8 cellular contexts compared by ENCODE assay signal in the genomic region with DNA sequence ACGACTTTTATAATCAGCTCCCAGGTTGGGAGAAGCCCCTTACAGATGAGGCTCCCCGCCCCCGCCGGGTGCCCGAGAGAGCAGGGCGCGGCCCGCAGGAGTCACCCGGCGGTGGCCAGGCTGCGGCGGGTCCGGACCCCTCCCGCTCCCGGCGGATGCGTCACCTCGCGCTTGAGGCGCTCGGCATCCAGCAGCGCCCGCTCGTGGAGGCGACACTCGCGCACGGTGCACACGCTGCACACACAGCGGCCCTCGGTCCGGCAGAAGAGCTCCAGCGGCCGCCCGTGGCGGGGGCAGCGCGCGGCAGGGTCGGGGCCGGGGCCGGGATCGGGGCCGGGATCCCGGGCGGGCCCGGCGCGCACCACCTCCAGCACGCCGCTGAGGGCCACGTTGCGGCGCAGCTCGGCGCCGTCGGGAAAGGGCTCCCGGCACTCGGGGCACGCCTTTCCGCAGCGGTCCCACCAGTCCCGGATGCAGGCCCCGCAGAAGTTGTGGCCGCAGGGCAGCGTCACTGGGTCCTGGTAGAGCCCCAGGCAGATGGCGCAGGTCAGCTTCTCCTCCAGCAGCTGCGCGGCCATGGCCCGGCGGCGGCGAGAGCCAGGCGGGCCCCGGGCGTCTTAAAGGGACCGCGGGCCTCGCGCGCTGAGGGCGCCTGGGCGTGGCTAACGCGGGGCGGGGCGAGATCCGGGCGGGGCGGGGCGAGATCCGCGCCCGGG. TPM values are rescaled to one million over a fixed set of nuclear protein-coding genes. Genes with fewer than 3 reads are reported as not detected.
DNase-seq lines count a peak whose midpoint lies in the region; ATAC-seq and TF ChIP-seq lines count a peak whose summit lies in the region.

A gene with protein sequence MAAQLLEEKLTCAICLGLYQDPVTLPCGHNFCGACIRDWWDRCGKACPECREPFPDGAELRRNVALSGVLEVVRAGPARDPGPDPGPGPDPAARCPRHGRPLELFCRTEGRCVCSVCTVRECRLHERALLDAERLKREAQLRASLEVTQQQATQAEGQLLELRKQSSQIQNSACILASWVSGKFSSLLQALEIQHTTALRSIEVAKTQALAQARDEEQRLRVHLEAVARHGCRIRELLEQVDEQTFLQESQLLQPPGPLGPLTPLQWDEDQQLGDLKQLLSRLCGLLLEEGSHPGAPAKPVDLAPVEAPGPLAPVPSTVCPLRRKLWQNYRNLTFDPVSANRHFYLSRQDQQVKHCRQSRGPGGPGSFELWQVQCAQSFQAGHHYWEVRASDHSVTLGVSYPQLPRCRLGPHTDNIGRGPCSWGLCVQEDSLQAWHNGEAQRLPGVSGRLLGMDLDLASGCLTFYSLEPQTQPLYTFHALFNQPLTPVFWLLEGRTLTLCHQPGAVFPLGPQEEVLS (minus strand): TSS at position 592 of the 716 bp plus-strand sequence. CDS start 14 bp downstream, at position 578.

- H3K27me3 Mint-ChIP-seq in activated CD8-positive, alpha-beta memory T cell treated with anti-CD3 and anti-CD28 coated beads, Interleukin-2, amount 10 ng/mL, durations not matched to agents 7 days and 5 days: no peaks in the 10 kb centered on the region

- H3K27ac Mint-ChIP-seq in activated CD8-positive, alpha-beta memory T cell treated with anti-CD3 and anti-CD28 coated beads, Interleukin-2, amount 10 ng/mL, durations not matched to agents 7 days and 5 days: peak within 1 kb of the TSS; percentile 84

- in situ Hi-C loops in GM18951 (cut with MboI; ENCODE audit: low sequenced_read_pairs, unreplicated experiment) (no loop called here), endometrial microvascular endothelial cells (cut with HindIII; ENCODE audit: inconsistent ontology term, low pct_unique_long_range_greater_than_20kb, low sequenced_read_pairs) (no loop called here)

- peak; percentile 42 for ATAC-seq in HG03196 (IDR thresholded peaks at IDR 0.05; ENCODE audit: unreplicated experiment)
- peak; percentile 87 for ATAC-seq in activated CD8-positive, alpha-beta memory T cell treated with anti-CD3 and anti-CD28 coated beads, Interleukin-2, amount 10 ng/mL, durations not matched to agents 7 days and 5 days

- H3K36me3 Mint-ChIP-seq in activated CD8-positive, alpha-beta memory T cell treated with anti-CD3 and anti-CD28 coated beads, Interleukin-2, amount 10 ng/mL, durations not matched to agents 7 days and 5 days: peaks cover 6% of the 10 kb centered on the region

- H3K9me3 Mint-ChIP-seq in activated CD8-positive, alpha-beta memory T cell treated with anti-CD3 and anti-CD28 coated beads, Interleukin-2, amount 10 ng/mL, durations not matched to agents 7 days and 5 days (ENCODE audit: low read depth): no peaks in the 10 kb centered on the region

- peaks cover 23% of the 10 kb centered on the region for H3K4me1 Mint-ChIP-seq in activated CD8-positive, alpha-beta memory T cell treated with anti-CD3 and anti-CD28 coated beads, Interleukin-2, amount 10 ng/mL, durations not matched to agents 7 days and 5 days

- peak; percentile 94 for DNase-seq in AG20443 (ENCODE audit: low spot score)
- peak; percentile 68 for DNase-seq in NOMO-1 treated with DMSO at 0.1 percent for 48 hours (lab: John Stamatoyannopoulos, UW; ENCODE audit: unreplicated experiment)
- DNase-seq in activated CD8-positive, alpha-beta memory T cell treated with anti-CD3 and anti-CD28 coated beads, Interleukin-2, amount 10 ng/mL, durations not matched to agents 7 days and 5 days: peak; percentile 86
- DNase-seq in midbrain (lab: John Stamatoyannopoulos, UW): peak; percentile 85
- peak; percentile 58 to 65 for DNase-seq in stimulated activated CD8-positive, alpha-beta memory T cell treated with anti-CD3 and anti-CD28 coated beads, Interleukin-2, amount 100 ng/mL, for 1 hour (ENCODE audit: low read depth in 2 of 2)

- TF ChIP-seq POLR2A in GM18951 (IDR thresholded peaks at IDR 0.05; ENCODE audit: extremely low read depth, insufficient read depth, insufficient read length): peak; percentile 86

- H3K4me3 Mint-ChIP-seq in activated CD8-positive, alpha-beta memory T cell treated with anti-CD3 and anti-CD28 coated beads, Interleukin-2, amount 10 ng/mL, durations not matched to agents 7 days and 5 days: peak within 1 kb of the TSS; percentile 82

- CTCF ChIA-PET in activated CD8-positive, alpha-beta memory T cell treated with anti-CD3 and anti-CD28 coated beads, Interleukin-2, amount 10 ng/mL, durations not matched to agents 7 days and 5 days (lab: Charles Lee): interaction anchor here (0.5 to 8.3 kb wide), 28 partner anchors 9 to 547 kb away, joined by 3 to 101 read pairs (median 6); a partner anchor contains a TSS

RNA-seq across cellular contexts. Expression of the gene that starts here (rescaled TPM):
- total RNA-seq in activated CD8-positive, alpha-beta memory T cell treated with anti-CD3 and anti-CD28 coated beads, Interleukin-2, amount 10 ng/mL, durations not matched to agents 7 days and 5 days: 10 to 100 TPM; 33.3 to 33.6 TPM
- total RNA-seq in endometrial microvascular endothelial cells (ENCODE audit: inconsistent ontology term): 26.3 TPM

Comparison
In these comparisons a context has a peak if more than half of its experiments do, and no peak if none do; other contexts are left out.
1. Peak in every context shown above with its lines: DNase-seq and ATAC-seq.